Comparison of ENCODE assay signal across 25 cellular contexts in genomic region chr9:98291775-98292174, GRCh38.
"Had no signal": no experiment of that assay in that cellular context is flagged by ENCODE, and none has a peak within 500 bp of the region (broad histone marks: within the 10 kb centered on the region; RNA-seq: fewer than 3 reads in every experiment).

No MANE protein-coding gene starts in this region.

- H3K36me3 ChIP-seq: left lung, lower lobe of right lung, pancreas, prostate gland, spleen, stomach, thyroid gland, uterus had no signal

- H3K27me3 ChIP-seq: left lung, pancreas, testis, thyroid gland, uterus had no signal

- H3K4me1 ChIP-seq: left lung, lower lobe of right lung, pancreas, prostate gland, spleen, stomach, testis, thyroid gland, uterus had no signal

- ATAC-seq: left cardiac atrium; left lung; lower lobe of right lung; naive thymus-derived CD4-positive, alpha-beta T cell; natural killer cell treated with Interleukin-12 subunit alpha and Interleukin-12 subunit beta and Interleukin-15 and Interleukin-18, amount 100 ng/mL, for 72 hours; pancreas; right cardiac atrium; sciatic nerve; stimulated activated effector memory CD8-positive, alpha-beta T cell treated with anti-CD3 and anti-CD28 coated beads, Interleukin-12 subunit alpha, Interleukin-12 subunit beta, amount 100 ng/mL, for 72 hours; stimulated activated naive CD8-positive, alpha-beta T cell treated with anti-CD3 and anti-CD28 coated beads, Interleukin-15, Interleukin-2, amounts not matched to agents 100 U/mL and 50 U/mL, for 24 hours had no signal

- H3K4me3 ChIP-seq: left lung, lower lobe of right lung, pancreas, prostate gland, skin epidermis, spleen, stomach, testis, thyroid gland, uterus had no signal

- FAIRE-seq: keratinocyte, pancreas had no signal

- H3K27ac ChIP-seq: left lung, lower lobe of right lung, pancreas, prostate gland, skin epidermis, spleen, stomach, testis, thyroid gland, uterus had no signal

- H3K9me3 ChIP-seq: left lung, lower lobe of right lung, pancreas, prostate gland, spleen, stomach, testis, thyroid gland, uterus had no signal

- DNase-seq: hippocampal formation; kidney glomerular epithelial cell; left cardiac atrium; left lung; lower lobe of right lung; mammary epithelial cell; mesenchymal stem cell; naive thymus-derived CD4-positive, alpha-beta T cell; nucleus accumbens; pancreas; retina; right cardiac atrium; spleen; stimulated activated CD4-positive, alpha-beta T cell treated with anti-CD3 and anti-CD28 coated beads, Interleukin-4, amount 100 ng/mL, for 24 hours; stimulated activated naive CD8-positive, alpha-beta T cell treated with anti-CD3 and anti-CD28 coated beads, Interleukin-15, Interleukin-2, amounts not matched to agents 100 U/mL and 50 U/mL, for 24 hours; stomach; testis; thyroid gland; uterus had no signal
